In genomic region chr4:25238052-25238451, GRCh38 we compare ENCODE assay signal across 1 cellular context.
TF ChIP-seq lines count a peak whose summit lies in the region.

No MANE protein-coding gene starts in this region.

TF ChIP-seq in GM23338, 12 proteins besides CTCF, POLR2A, EP300 and RAD21 (continued from another document):
- TF ChIP-seq, protein P1, sequence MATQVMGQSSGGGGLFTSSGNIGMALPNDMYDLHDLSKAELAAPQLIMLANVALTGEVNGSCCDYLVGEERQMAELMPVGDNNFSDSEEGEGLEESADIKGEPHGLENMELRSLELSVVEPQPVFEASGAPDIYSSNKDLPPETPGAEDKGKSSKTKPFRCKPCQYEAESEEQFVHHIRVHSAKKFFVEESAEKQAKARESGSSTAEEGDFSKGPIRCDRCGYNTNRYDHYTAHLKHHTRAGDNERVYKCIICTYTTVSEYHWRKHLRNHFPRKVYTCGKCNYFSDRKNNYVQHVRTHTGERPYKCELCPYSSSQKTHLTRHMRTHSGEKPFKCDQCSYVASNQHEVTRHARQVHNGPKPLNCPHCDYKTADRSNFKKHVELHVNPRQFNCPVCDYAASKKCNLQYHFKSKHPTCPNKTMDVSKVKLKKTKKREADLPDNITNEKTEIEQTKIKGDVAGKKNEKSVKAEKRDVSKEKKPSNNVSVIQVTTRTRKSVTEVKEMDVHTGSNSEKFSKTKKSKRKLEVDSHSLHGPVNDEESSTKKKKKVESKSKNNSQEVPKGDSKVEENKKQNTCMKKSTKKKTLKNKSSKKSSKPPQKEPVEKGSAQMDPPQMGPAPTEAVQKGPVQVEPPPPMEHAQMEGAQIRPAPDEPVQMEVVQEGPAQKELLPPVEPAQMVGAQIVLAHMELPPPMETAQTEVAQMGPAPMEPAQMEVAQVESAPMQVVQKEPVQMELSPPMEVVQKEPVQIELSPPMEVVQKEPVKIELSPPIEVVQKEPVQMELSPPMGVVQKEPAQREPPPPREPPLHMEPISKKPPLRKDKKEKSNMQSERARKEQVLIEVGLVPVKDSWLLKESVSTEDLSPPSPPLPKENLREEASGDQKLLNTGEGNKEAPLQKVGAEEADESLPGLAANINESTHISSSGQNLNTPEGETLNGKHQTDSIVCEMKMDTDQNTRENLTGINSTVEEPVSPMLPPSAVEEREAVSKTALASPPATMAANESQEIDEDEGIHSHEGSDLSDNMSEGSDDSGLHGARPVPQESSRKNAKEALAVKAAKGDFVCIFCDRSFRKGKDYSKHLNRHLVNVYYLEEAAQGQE (IDR thresholded peaks at IDR 0.05; ENCODE audit: unreplicated experiment) = no peak
- TF ChIP-seq EZH2phosphoT487 (IDR thresholded peaks at IDR 0.05; ENCODE audit: unreplicated experiment) (no peak), ZNF462 (CRISPR knock-in tag; IDR thresholded peaks at IDR 0.05) (no peak), EZH2 (IDR thresholded peaks at IDR 0.05; ENCODE audit: low read depth, unreplicated experiment) (no peak), STAT1 (IDR thresholded peaks at IDR 0.05; ENCODE audit: unreplicated experiment) (no peak), CREB1 (CRISPR knock-in tag; IDR thresholded peaks at IDR 0.05; ENCODE audit: low read depth) (no peak)
